14 cellular contexts compared by ENCODE assay signal in genomic region chr2:20333738-20334137, GRCh38. TPM values are rescaled to one million over a fixed set of nuclear protein-coding genes. Genes with fewer than 3 reads are reported as not detected.
DNase-seq lines count a peak whose midpoint lies in the region; ATAC-seq, FAIRE-seq and TF ChIP-seq lines count a peak whose summit lies in the region.
"Had no signal": no experiment of that assay in that cellular context is flagged by ENCODE, and none has a peak within 500 bp of the region (broad histone marks: within the 10 kb centered on the region; RNA-seq: fewer than 3 reads in every experiment).

No MANE protein-coding gene starts in this region.

- H3K27me3 Mint-ChIP-seq in activated T-cell treated with anti-CD3 and anti-CD28 coated beads, Interleukin-2, amount 50 U/mL, for 72 hours (ENCODE audit: low read depth), result no peaks in the 10 kb centered on the region
- H3K27me3 Mint-ChIP-seq in T-helper 17 cell, result no peaks in the 10 kb centered on the region

- H3K4me1 Mint-ChIP-seq in activated T-cell treated with anti-CD3 and anti-CD28 coated beads, Interleukin-2, amount 50 U/mL, for 72 hours (ENCODE audit: low read depth), result peaks cover 67% of the 10 kb centered on the region
- H3K4me1 Mint-ChIP-seq in T-helper 17 cell, result peaks cover 34% of the 10 kb centered on the region

- peaks cover 6 to 10% of the 10 kb centered on the region in 2 donors for H3K9me3 Mint-ChIP-seq in activated T-cell treated with anti-CD3 and anti-CD28 coated beads, Interleukin-2, amount 50 U/mL, for 72 hours

- no peak for DNase-seq in activated T-cell treated with anti-CD3 and anti-CD28 coated beads, Interleukin-2, amount 50 U/mL, for 72 hours
- DNase-seq in activated T-cell treated with anti-CD3 and anti-CD28 coated beads, Interleukin-2, amount 50 U/mL, for 1 hour, result no peak
- DNase-seq in T-helper 17 cell (no peak), RKO (ENCODE audit: low spot score) (no peak), D721Med (ENCODE audit: insufficient read length, low spot score) (no peak)
- no peak for DNase-seq in stimulated activated naive CD8-positive, alpha-beta T cell treated with anti-CD3 and anti-CD28 coated beads, Interleukin-15, Interleukin-2, amounts not matched to agents 100 U/mL and 50 U/mL, for 24 hours
- DNase-seq: DMS 273 treated with DMSO at 0.1 percent for 48 hours; glutamatergic neuron; Karpas-422; mucosa of descending colon; NCI-H1930; stimulated activated CD4-positive, alpha-beta T cell treated with anti-CD3 and anti-CD28 coated beads, Interleukin-15, amount 100 ng/mL, for 24 hours had no signal

- peak overlapping the region; percentile 45 for H3K27ac Mint-ChIP-seq in activated T-cell treated with anti-CD3 and anti-CD28 coated beads, Interleukin-2, amount 50 U/mL, for 72 hours
- peak overlapping the region; percentile 39 for H3K27ac Mint-ChIP-seq in T-helper 17 cell

- no peak overlapping the region for H3K4me3 Mint-ChIP-seq in activated T-cell treated with anti-CD3 and anti-CD28 coated beads, Interleukin-2, amount 50 U/mL, for 72 hours
- no peak overlapping the region for H3K4me3 Mint-ChIP-seq in T-helper 17 cell

- no peak for FAIRE-seq in D721Med (lab: Jason Lieb, UNC)

- ATAC-seq in activated T-cell treated with anti-CD3 and anti-CD28 coated beads, Interleukin-2, amount 50 U/mL, for 72 hours (replicated peaks in 1 of 2), result peak; percentile 11 to 47
- ATAC-seq in HG02610 (IDR thresholded peaks at IDR 0.05; ENCODE audit: unreplicated experiment), result peak; percentile 60
- ATAC-seq in T-helper 17 cell, result peak; percentile 36
- ATAC-seq in stimulated activated naive CD8-positive, alpha-beta T cell treated with anti-CD3 and anti-CD28 coated beads, Interleukin-15, Interleukin-2, amounts not matched to agents 100 U/mL and 50 U/mL, for 24 hours, result peak; percentile 36
- no peak for ATAC-seq in GM21529 (IDR thresholded peaks at IDR 0.05; ENCODE audit: unreplicated experiment)
- ATAC-seq: mucosa of descending colon had no signal

- TF ChIP-seq CTCF in D721Med (IDR thresholded peaks at IDR 0.05; ENCODE audit: insufficient read depth, missing control alignments), result no peak

- H3K36me3 Mint-ChIP-seq in activated T-cell treated with anti-CD3 and anti-CD28 coated beads, Interleukin-2, amount 50 U/mL, for 72 hours (ENCODE audit: insufficient read depth in 2 of 2), result peaks cover 18 to 23% of the 10 kb centered on the region in 2 donors
- H3K36me3 Mint-ChIP-seq in T-helper 17 cell (ENCODE audit: low read depth), result peaks cover 3% of the 10 kb centered on the region

- H3K9me3 ChIP-seq in T-helper 17 cell (ENCODE audit: control insufficient read depth, low read length, poor library complexity, severe bottlenecking), result peaks cover 4% of the 10 kb centered on the region

RNA-seq across cellular contexts. Expression of gene PUM2, which starts 16.9 kb away (rescaled TPM):
- total RNA-seq in activated T-cell treated with anti-CD3 and anti-CD28 coated beads, Interleukin-2, amount 50 U/mL, for 72 hours, result 100 to 1,000 TPM; 109 to 113 TPM
- 100 to 1,000 TPM; 114 TPM for total RNA-seq in T-helper 17 cell
